ENCODE assay signal across 10 cellular contexts in the genomic region with DNA sequence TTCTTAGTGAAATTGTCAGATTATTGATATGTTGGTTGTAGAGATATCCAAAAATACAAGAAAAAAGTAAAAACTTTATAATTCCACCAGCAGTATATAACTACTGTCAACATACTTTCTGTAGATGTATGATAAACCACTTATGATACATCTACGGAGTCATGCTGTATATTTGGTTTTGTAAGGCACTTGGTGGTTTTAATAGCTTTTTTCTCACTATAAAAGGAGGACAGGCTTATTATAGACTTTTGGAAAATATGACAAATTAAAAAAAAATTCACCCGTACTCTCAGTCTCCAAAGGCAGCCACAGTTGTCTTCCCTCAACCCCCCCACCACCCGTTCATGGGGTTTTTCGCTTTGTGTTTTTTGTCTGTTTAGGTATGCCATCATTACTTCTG. TPM values are rescaled to one million over a fixed set of nuclear protein-coding genes. Genes with fewer than 3 reads are reported as not detected.
DNase-seq lines count a peak whose midpoint lies in the region; ATAC-seq and TF ChIP-seq lines count a peak whose summit lies in the region.
"Had no signal": no experiment of that assay in that cellular context is flagged by ENCODE, and none has a peak within 500 bp of the region (broad histone marks: within the 10 kb centered on the region; RNA-seq: fewer than 3 reads in every experiment).

No MANE protein-coding gene starts in this region.

- H3K36me3 ChIP-seq in liver (ENCODE audit: control insufficient read depth in 4 of 4, insufficient read depth in 3 of 4, low read depth in 1 of 4, low read length in 3 of 4) (no peaks in the 10 kb centered on the region), subcutaneous abdominal adipose tissue (ENCODE audit: control insufficient read depth in 5 of 5, insufficient read depth in 5 of 5, low read length in 5 of 5) (no peaks in the 10 kb centered on the region)

- ATAC-seq in activated CD4-positive, alpha-beta T cell treated with anti-CD3 and anti-CD28 coated beads for 36 hours: peak; percentile 20
- ATAC-seq in GM19035 (IDR thresholded peaks at IDR 0.05; ENCODE audit: unreplicated experiment): no peak

- 92% methylated on average over 4 of the region's 4 CpGs for WGBS in liver

- H3K4me3 ChIP-seq in liver (ENCODE audit: low read depth in 1 of 3, low read length in 3 of 3) (no peak overlapping the region), subcutaneous abdominal adipose tissue (ENCODE audit: low read depth in 1 of 5, low read length in 5 of 5) (no peak overlapping the region)

- peaks cover 58% of the 10 kb centered on the region for H3K4me1 Mint-ChIP-seq in activated CD4-positive, alpha-beta T cell treated with anti-CD3 and anti-CD28 coated beads for 36 hours

- peaks cover 18 to 68% (median 54%) of the 10 kb centered on the region in 4 donors for H3K4me1 ChIP-seq in liver (ENCODE audit: control insufficient read depth in 4 of 4, insufficient read depth in 4 of 4, low read length in 3 of 4)
- peaks cover 14 to 94% (median 86%) of the 10 kb centered on the region in 5 donors for H3K4me1 ChIP-seq in subcutaneous abdominal adipose tissue (ENCODE audit: control insufficient read depth in 5 of 5, insufficient read depth in 5 of 5, low read length in 5 of 5)

- POLR2A ChIA-PET in activated CD4-positive, alpha-beta T cell treated with anti-CD3 and anti-CD28 coated beads for 36 hours (lab: Charles Lee): interaction anchor here (0.7 to 1.2 kb wide), 2 partner anchors 16 to 53 kb away, joined by 3 to 5 read pairs; no protein-coding TSS in a partner anchor

- intact Hi-C loops in activated CD4-positive, alpha-beta T cell treated with anti-CD3 and anti-CD28 coated beads for 36 hours (cut with DNase I, micrococcal nuclease): no loop called here

- no peak for TF ChIP-seq RAD21 in liver (IDR thresholded peaks at IDR 0.05)

- no peaks in the 10 kb centered on the region for H3K9me3 ChIP-seq in liver (ENCODE audit: control insufficient read depth in 4 of 4, low read length in 3 of 4)
- no peaks in the 10 kb centered on the region for H3K9me3 ChIP-seq in subcutaneous abdominal adipose tissue (ENCODE audit: control insufficient read depth in 5 of 5, low read length in 5 of 5)

- peak overlapping the region; percentile 91 for H3K27ac Mint-ChIP-seq in activated CD4-positive, alpha-beta T cell treated with anti-CD3 and anti-CD28 coated beads for 36 hours

- CTCF ChIA-PET in activated CD4-positive, alpha-beta T cell treated with anti-CD3 and anti-CD28 coated beads for 36 hours (lab: Charles Lee): interaction anchor here (0.7 to 1.1 kb wide), 4 partner anchors 138 to 340 kb away, joined by 3 read pairs; no protein-coding TSS in a partner anchor

- H3K27me3 ChIP-seq in liver (ENCODE audit: control insufficient read depth in 4 of 4, insufficient read depth in 4 of 4, low read length in 3 of 4) (no peaks in the 10 kb centered on the region), subcutaneous abdominal adipose tissue (ENCODE audit: control insufficient read depth in 5 of 5, insufficient read depth in 4 of 5, low read length in 5 of 5) (no peaks in the 10 kb centered on the region)

- H3K27me3 Mint-ChIP-seq in activated CD4-positive, alpha-beta T cell treated with anti-CD3 and anti-CD28 coated beads for 36 hours: no peaks in the 10 kb centered on the region

- TF ChIP-seq CTCF in liver (IDR thresholded peaks at IDR 0.05; ENCODE audit: low read depth, low read length, missing input control): no peak

- peak; percentile 39 for DNase-seq in activated CD4-positive, alpha-beta T cell treated with anti-CD3 and anti-CD28 coated beads for 36 hours
- no peak for DNase-seq in activated CD4-positive, alpha-beta T cell treated with anti-CD3 and anti-CD28 coated beads, Interleukin-2, amount 50 U/mL, for 1 hour
- DNase-seq in activated naive CD4-positive, alpha-beta T cell treated with anti-CD3 and anti-CD28 coated beads, Interleukin-2, amount 50 U/mL, for 16 hours: peak; percentile 35
- no peak for DNase-seq in SHP77 (lab: John Stamatoyannopoulos, UW)
- DNase-seq in DMS53 treated with DMSO at 0.1 percent for 48 hours (lab: John Stamatoyannopoulos, UW; ENCODE audit: unreplicated experiment): no peak
- DNase-seq: activated CD8-positive, alpha-beta memory T cell treated with anti-CD3 and anti-CD28 coated beads, Interleukin-2, amount 50 U/mL, for 48 hours; NCI-H187 had no signal

- H3K9ac ChIP-seq in liver (ENCODE audit: low read depth in 1 of 2, low read length in 2 of 2): no peak overlapping the region
- peak overlapping the region in 3 of 5 donors; percentile 92 to 98 (median 93) for H3K9ac ChIP-seq in subcutaneous abdominal adipose tissue (ENCODE audit: low read length in 5 of 5)

- H3K36me3 Mint-ChIP-seq in activated CD4-positive, alpha-beta T cell treated with anti-CD3 and anti-CD28 coated beads for 36 hours (ENCODE audit: low read depth): no peaks in the 10 kb centered on the region

- no peaks in the 10 kb centered on the region for H3K9me3 Mint-ChIP-seq in activated CD4-positive, alpha-beta T cell treated with anti-CD3 and anti-CD28 coated beads for 36 hours (ENCODE audit: low read depth)

- H3K4me3 Mint-ChIP-seq in activated CD4-positive, alpha-beta T cell treated with anti-CD3 and anti-CD28 coated beads for 36 hours: peak overlapping the region; percentile 81

- H3K27ac ChIP-seq in liver (ENCODE audit: low read depth in 1 of 2, low read length in 2 of 2) (peak overlapping the region; percentile 92 to 95), subcutaneous abdominal adipose tissue (ENCODE audit: low read depth, low read length) (peak overlapping the region; percentile 99)

TF ChIP-seq in liver, 16 proteins besides CTCF, POLR2A, EP300 and RAD21:
- TF ChIP-seq RXRA (IDR thresholded peaks at IDR 0.05) (no peak), FOXA1 (IDR thresholded peaks at IDR 0.05) (no peak), NR2F2 (IDR thresholded peaks at IDR 0.05) (no peak), SP1 (IDR thresholded peaks at IDR 0.05) (no peak), EGR1 (IDR thresholded peaks at IDR 0.05; ENCODE audit: low read depth in 2 of 2) (no peak), GABPA (IDR thresholded peaks at IDR 0.05 in 1 of 2, conservative IDR thresholded peaks at IDR 0.05 in 1 of 2) (no peak), HNF4G (IDR thresholded peaks at IDR 0.05) (no peak), JUND (IDR thresholded peaks at IDR 0.05) (no peak), FOXA2 (IDR thresholded peaks at IDR 0.05) (no peak), TAF1 (conservative IDR thresholded peaks at IDR 0.05) (no peak), YY1 (IDR thresholded peaks at IDR 0.05) (no peak), HNF4A (conservative IDR thresholded peaks at IDR 0.05) (no peak)
- TF ChIP-seq, protein P1, sequence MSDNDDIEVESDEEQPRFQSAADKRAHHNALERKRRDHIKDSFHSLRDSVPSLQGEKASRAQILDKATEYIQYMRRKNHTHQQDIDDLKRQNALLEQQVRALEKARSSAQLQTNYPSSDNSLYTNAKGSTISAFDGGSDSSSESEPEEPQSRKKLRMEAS (IDR thresholded peaks at IDR 0.05): no peak
- TF ChIP-seq, protein P2, sequence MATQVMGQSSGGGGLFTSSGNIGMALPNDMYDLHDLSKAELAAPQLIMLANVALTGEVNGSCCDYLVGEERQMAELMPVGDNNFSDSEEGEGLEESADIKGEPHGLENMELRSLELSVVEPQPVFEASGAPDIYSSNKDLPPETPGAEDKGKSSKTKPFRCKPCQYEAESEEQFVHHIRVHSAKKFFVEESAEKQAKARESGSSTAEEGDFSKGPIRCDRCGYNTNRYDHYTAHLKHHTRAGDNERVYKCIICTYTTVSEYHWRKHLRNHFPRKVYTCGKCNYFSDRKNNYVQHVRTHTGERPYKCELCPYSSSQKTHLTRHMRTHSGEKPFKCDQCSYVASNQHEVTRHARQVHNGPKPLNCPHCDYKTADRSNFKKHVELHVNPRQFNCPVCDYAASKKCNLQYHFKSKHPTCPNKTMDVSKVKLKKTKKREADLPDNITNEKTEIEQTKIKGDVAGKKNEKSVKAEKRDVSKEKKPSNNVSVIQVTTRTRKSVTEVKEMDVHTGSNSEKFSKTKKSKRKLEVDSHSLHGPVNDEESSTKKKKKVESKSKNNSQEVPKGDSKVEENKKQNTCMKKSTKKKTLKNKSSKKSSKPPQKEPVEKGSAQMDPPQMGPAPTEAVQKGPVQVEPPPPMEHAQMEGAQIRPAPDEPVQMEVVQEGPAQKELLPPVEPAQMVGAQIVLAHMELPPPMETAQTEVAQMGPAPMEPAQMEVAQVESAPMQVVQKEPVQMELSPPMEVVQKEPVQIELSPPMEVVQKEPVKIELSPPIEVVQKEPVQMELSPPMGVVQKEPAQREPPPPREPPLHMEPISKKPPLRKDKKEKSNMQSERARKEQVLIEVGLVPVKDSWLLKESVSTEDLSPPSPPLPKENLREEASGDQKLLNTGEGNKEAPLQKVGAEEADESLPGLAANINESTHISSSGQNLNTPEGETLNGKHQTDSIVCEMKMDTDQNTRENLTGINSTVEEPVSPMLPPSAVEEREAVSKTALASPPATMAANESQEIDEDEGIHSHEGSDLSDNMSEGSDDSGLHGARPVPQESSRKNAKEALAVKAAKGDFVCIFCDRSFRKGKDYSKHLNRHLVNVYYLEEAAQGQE (IDR thresholded peaks at IDR 0.05): no peak
- TF ChIP-seq, protein P3, sequence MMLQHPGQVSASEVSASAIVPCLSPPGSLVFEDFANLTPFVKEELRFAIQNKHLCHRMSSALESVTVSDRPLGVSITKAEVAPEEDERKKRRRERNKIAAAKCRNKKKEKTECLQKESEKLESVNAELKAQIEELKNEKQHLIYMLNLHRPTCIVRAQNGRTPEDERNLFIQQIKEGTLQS (IDR thresholded peaks at IDR 0.05): no peak
- TF ChIP-seq, protein P4, sequence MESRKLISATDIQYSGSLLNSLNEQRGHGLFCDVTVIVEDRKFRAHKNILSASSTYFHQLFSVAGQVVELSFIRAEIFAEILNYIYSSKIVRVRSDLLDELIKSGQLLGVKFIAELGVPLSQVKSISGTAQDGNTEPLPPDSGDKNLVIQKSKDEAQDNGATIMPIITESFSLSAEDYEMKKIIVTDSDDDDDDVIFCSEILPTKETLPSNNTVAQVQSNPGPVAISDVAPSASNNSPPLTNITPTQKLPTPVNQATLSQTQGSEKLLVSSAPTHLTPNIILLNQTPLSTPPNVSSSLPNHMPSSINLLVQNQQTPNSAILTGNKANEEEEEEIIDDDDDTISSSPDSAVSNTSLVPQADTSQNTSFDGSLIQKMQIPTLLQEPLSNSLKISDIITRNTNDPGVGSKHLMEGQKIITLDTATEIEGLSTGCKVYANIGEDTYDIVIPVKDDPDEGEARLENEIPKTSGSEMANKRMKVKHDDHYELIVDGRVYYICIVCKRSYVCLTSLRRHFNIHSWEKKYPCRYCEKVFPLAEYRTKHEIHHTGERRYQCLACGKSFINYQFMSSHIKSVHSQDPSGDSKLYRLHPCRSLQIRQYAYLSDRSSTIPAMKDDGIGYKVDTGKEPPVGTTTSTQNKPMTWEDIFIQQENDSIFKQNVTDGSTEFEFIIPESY (IDR thresholded peaks at IDR 0.05): no peak

RNA-seq across cellular contexts. Expression of a gene that starts 14.8 kb away (rescaled TPM):
- total RNA-seq in activated CD4-positive, alpha-beta T cell treated with anti-CD3 and anti-CD28 coated beads for 36 hours: 10 to 100 TPM; 13.6 to 16.4 TPM
- 1 to 10 TPM; 5.8 to 7.6 TPM for total RNA-seq in liver
- 1 to 10 TPM in 1 of 2 donors, under 1 TPM in 1; 0.57 to 4.7 TPM for polyA plus RNA-seq in liver

Comparison
In these comparisons a context has a peak if more than half of its experiments do, and no peak if none do; other contexts are left out.
1. DNase-seq: peak in activated CD4-positive, alpha-beta T cell treated with anti-CD3 and anti-CD28 coated beads for 36 hours (single experiment) and activated naive CD4-positive, alpha-beta T cell treated with anti-CD3 and anti-CD28 coated beads, Interleukin-2, amount 50 U/mL, for 16 hours (single experiment); none in activated CD4-positive, alpha-beta T cell treated with anti-CD3 and anti-CD28 coated beads, Interleukin-2, amount 50 U/mL, for 1 hour (single experiment), SHP77 (0 of 2) and DMS53 treated with DMSO at 0.1 percent for 48 hours (single experiment).
2. H3K9ac ChIP-seq: peak in subcutaneous abdominal adipose tissue (3 of 5); none in liver (0 of 2).